18 cellular contexts compared by ENCODE assay signal in the genomic region with DNA sequence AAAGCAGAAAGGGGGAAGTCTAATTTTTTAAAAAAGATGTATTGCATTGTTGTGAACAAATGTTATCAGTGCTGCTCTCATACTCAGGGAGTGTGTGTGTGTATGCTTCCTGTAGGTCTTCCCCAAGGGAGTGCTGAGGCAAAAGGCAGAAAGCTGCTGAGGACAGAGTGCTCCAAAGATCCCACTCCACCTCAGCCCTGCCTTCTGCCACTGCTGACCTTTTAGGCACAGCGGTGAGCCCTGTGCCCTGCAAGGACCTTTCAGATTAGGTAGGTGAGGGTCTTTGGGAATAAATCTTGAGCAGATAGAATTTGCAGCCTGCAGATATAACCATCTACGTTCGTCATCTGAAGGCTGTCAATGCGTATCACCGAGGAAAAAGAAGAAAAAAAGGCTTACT.
"Had no signal": no experiment of that assay in that cellular context is flagged by ENCODE, and none has a peak within 500 bp of the region (broad histone marks: within the 10 kb centered on the region; RNA-seq: fewer than 3 reads in every experiment).

No MANE protein-coding gene starts in this region.

- H3K27ac ChIP-seq: body of pancreas, epithelial cell of prostate, gastrocnemius medialis, hepatocyte, parathyroid adenoma, stomach had no signal

- H3K9me3 Mint-ChIP-seq: central memory CD8-positive, alpha-beta T cell; nephron; T-helper 2 cell treated with Interferon-gamma antibody and Interleukin-4, amounts not matched to agents 5 μg/mL and 100 μg/mL, for 36 hours had no signal

- H3K4me1 Mint-ChIP-seq: central memory CD8-positive, alpha-beta T cell; memory B cell had no signal

- H3K36me3 Mint-ChIP-seq: activated naive CD4-positive, alpha-beta T cell treated with anti-CD3 and anti-CD28 coated beads, Interleukin-2, amount 50 U/mL, for 72 hours; memory B cell had no signal

- H3K27me3 ChIP-seq: body of pancreas, gastrocnemius medialis, hepatocyte had no signal

- H3K79me2 ChIP-seq: hepatocyte, parathyroid adenoma had no signal

- H3K4me1 ChIP-seq: body of pancreas, gastrocnemius medialis had no signal

- H3K36me3 ChIP-seq: gastrocnemius medialis, stomach had no signal

- H3K4me3 Mint-ChIP-seq: central memory CD8-positive, alpha-beta T cell; memory B cell; nephron; T-helper 2 cell treated with Interferon-gamma antibody and Interleukin-4, amounts not matched to agents 5 μg/mL and 100 μg/mL, for 36 hours had no signal

- DNase-seq: activated effector memory CD4-positive, alpha-beta T cell treated with Interleukin-2 at 50 U/mL for 16 hours; activated T-cell treated with anti-CD3 and anti-CD28 coated beads, Interleukin-2, amount 50 U/mL, for 1 hour; amniotic stem cell; body of pancreas; cortex of kidney; effector memory CD4-positive, alpha-beta T cell; gastrocnemius medialis; stimulated activated CD4-positive, alpha-beta T cell treated with anti-CD3 and anti-CD28 coated beads, Interleukin-4, amount 100 ng/mL, for 4 hours; stomach had no signal

- H2AFZ ChIP-seq: hepatocyte, parathyroid adenoma had no signal

- H3K27me3 Mint-ChIP-seq: central memory CD8-positive, alpha-beta T cell; memory B cell had no signal

- H3K4me2 ChIP-seq: hepatocyte had no signal

- H3K4me3 ChIP-seq: body of pancreas, gastrocnemius medialis, hepatocyte, stomach had no signal

- H3K9ac ChIP-seq: parathyroid adenoma had no signal

- H3K9me3 ChIP-seq: body of pancreas, gastrocnemius medialis, stomach had no signal

- ATAC-seq: activated CD4-positive, CD25-positive, alpha-beta regulatory T cell treated with anti-CD3 and anti-CD28 coated beads, Interleukin-2, amount 50 U/mL, for 24 hours; activated naive CD4-positive, alpha-beta T cell treated with anti-CD3 and anti-CD28 coated beads, Interleukin-2, amount 50 U/mL, for 72 hours; body of pancreas; gastrocnemius medialis had no signal

- H3K27ac Mint-ChIP-seq: activated naive CD4-positive, alpha-beta T cell treated with anti-CD3 and anti-CD28 coated beads, Interleukin-2, amount 50 U/mL, for 72 hours; memory B cell; nephron; T-helper 2 cell treated with Interferon-gamma antibody and Interleukin-4, amounts not matched to agents 5 μg/mL and 100 μg/mL, for 36 hours had no signal
